ENCODE assay signal across 1 cellular context in genomic region chr12:34218193-34219045, GRCh38.
TF ChIP-seq lines count a peak whose summit lies in the region.

No MANE protein-coding gene starts in this region.

TF ChIP-seq in HepG2, 621 proteins besides CTCF, POLR2A, EP300 and RAD21 (continued from another document):
- TF ChIP-seq ARID5B (CRISPR knock-in tag; IDR thresholded peaks at IDR 0.05) (0 out of 2 replicates have a peak, but pooled peaks have one; percentile 9), ZNF83 (CRISPR knock-in tag; IDR thresholded peaks at IDR 0.05; ENCODE audit: borderline replicate concordance) (no peak), MLLT10 (CRISPR knock-in tag; IDR thresholded peaks at IDR 0.05) (no peak), KDM2A (CRISPR knock-in tag; IDR thresholded peaks at IDR 0.05; ENCODE audit: borderline replicate concordance, low read depth) (no peak), MLX (CRISPR knock-in tag; IDR thresholded peaks at IDR 0.05) (no peak), MXD1 (CRISPR knock-in tag; IDR thresholded peaks at IDR 0.05) (no peak), IKZF5 (CRISPR knock-in tag; IDR thresholded peaks at IDR 0.05) (no peak), NR2C2 (CRISPR knock-in tag; IDR thresholded peaks at IDR 0.05; ENCODE audit: borderline replicate concordance) (peak; percentile 54), PHF20 (CRISPR knock-in tag; IDR thresholded peaks at IDR 0.05) (no peak), ZNF414 (CRISPR knock-in tag; IDR thresholded peaks at IDR 0.05) (no peak), TSC22D2 (CRISPR knock-in tag; IDR thresholded peaks at IDR 0.05; ENCODE audit: borderline replicate concordance) (no peak), SMC3 (IDR thresholded peaks at IDR 0.05; ENCODE audit: low read length) (peak; percentile 69), PTBP1 (IDR thresholded peaks at IDR 0.05; ENCODE audit: low read depth, low read length, poor library complexity, severe bottlenecking) (peak; percentile 15), BATF2 (CRISPR knock-in tag; IDR thresholded peaks at IDR 0.05) (no peak), NR2F6 (IDR thresholded peaks at IDR 0.05) (no peak), NR2F6 (CRISPR knock-in tag; IDR thresholded peaks at IDR 0.05) (no peak), DNMT3B (CRISPR knock-in tag; conservative IDR thresholded peaks at IDR 0.05) (no peak), SALL1 (CRISPR knock-in tag; IDR thresholded peaks at IDR 0.05) (peak; percentile 26; the same call in 1 of the 2 replicates), THRA (CRISPR knock-in tag; IDR thresholded peaks at IDR 0.05; ENCODE audit: borderline replicate concordance) (no peak), PPARG (CRISPR knock-in tag; conservative IDR thresholded peaks at IDR 0.05) (no peak), LCORL (IDR thresholded peaks at IDR 0.05) (no peak), LCORL (CRISPR knock-in tag; IDR thresholded peaks at IDR 0.05) (no peak), IRF2 (CRISPR knock-in tag; IDR thresholded peaks at IDR 0.05) (0 out of 2 replicates have a peak, but pooled peaks have one; percentile 25), ISX (CRISPR knock-in tag; conservative IDR thresholded peaks at IDR 0.05) (no peak), ZNF879 (CRISPR knock-in tag; IDR thresholded peaks at IDR 0.05) (no peak), CENPT (CRISPR knock-in tag; IDR thresholded peaks at IDR 0.05; ENCODE audit: low read depth) (no peak), ZFP91 (CRISPR knock-in tag; IDR thresholded peaks at IDR 0.05; ENCODE audit: borderline replicate concordance) (no peak), GABPB1 (CRISPR knock-in tag; IDR thresholded peaks at IDR 0.05) (peak; percentile 64; the same call in 1 of the 2 replicates), MTF1 (CRISPR knock-in tag; IDR thresholded peaks at IDR 0.05) (no peak), FOXC1 (CRISPR knock-in tag; IDR thresholded peaks at IDR 0.05; ENCODE audit: borderline replicate concordance) (no peak), ZBED4 (CRISPR knock-in tag; IDR thresholded peaks at IDR 0.05; ENCODE audit: borderline replicate concordance) (no peak), GTF3A (CRISPR knock-in tag; conservative IDR thresholded peaks at IDR 0.05) (no peak), PAF1 (CRISPR knock-in tag; IDR thresholded peaks at IDR 0.05) (no peak), NRL (CRISPR knock-in tag; IDR thresholded peaks at IDR 0.05; ENCODE audit: borderline replicate concordance) (0 out of 2 replicates have a peak, but pooled peaks have one; percentile 46), GLMP (CRISPR knock-in tag; IDR thresholded peaks at IDR 0.05; ENCODE audit: borderline replicate concordance) (no peak), POLR2AphosphoS5 (IDR thresholded peaks at IDR 0.05; ENCODE audit: low read depth, low read length) (no peak), SP4 (CRISPR knock-in tag; IDR thresholded peaks at IDR 0.05) (no peak), CREM (IDR thresholded peaks at IDR 0.05) (no peak), CREM (CRISPR knock-in tag; IDR thresholded peaks at IDR 0.05) (no peak), AFF4 (CRISPR knock-in tag; IDR thresholded peaks at IDR 0.05) (no peak), MYPOP (CRISPR knock-in tag; IDR thresholded peaks at IDR 0.05) (no peak)
